In genomic region chr2:23794234-23794633, GRCh38 we compare ENCODE assay signal across 1 cellular context.
TF ChIP-seq lines count a peak whose summit lies in the region.

No MANE protein-coding gene starts in this region.

TF ChIP-seq in IMR-90, 13 proteins besides CTCF, POLR2A, EP300 and RAD21:
- TF ChIP-seq ELK1 (IDR thresholded peaks at IDR 0.05; ENCODE audit: borderline replicate concordance, low read depth, low read length): no peak
- TF ChIP-seq FOS (IDR thresholded peaks at IDR 0.05; ENCODE audit: low read depth, low read length): no peak
- TF ChIP-seq RCOR1 (IDR thresholded peaks at IDR 0.05; ENCODE audit: insufficient replicate concordance, low read length): no peak
- TF ChIP-seq NFE2L2 (IDR thresholded peaks at IDR 0.05; ENCODE audit: low read depth, low read length): no peak
- no peak for TF ChIP-seq RFX5 (IDR thresholded peaks at IDR 0.05; ENCODE audit: low read depth, low read length)
- no peak for TF ChIP-seq MAFK (IDR thresholded peaks at IDR 0.05; ENCODE audit: low read depth, low read length)
- TF ChIP-seq BHLHE40 (IDR thresholded peaks at IDR 0.05; ENCODE audit: low read depth, low read length): no peak
- TF ChIP-seq MAZ (IDR thresholded peaks at IDR 0.05; ENCODE audit: borderline replicate concordance, low read depth, low read length): no peak
- no peak for TF ChIP-seq CHD1 (IDR thresholded peaks at IDR 0.05; ENCODE audit: low read depth, low read length)
- TF ChIP-seq, protein P1, sequence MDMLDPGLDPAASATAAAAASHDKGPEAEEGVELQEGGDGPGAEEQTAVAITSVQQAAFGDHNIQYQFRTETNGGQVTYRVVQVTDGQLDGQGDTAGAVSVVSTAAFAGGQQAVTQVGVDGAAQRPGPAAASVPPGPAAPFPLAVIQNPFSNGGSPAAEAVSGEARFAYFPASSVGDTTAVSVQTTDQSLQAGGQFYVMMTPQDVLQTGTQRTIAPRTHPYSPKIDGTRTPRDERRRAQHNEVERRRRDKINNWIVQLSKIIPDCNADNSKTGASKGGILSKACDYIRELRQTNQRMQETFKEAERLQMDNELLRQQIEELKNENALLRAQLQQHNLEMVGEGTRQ (IDR thresholded peaks at IDR 0.05; ENCODE audit: low read depth, low read length): no peak
- TF ChIP-seq SMC3 (IDR thresholded peaks at IDR 0.05; ENCODE audit: low read depth, low read length): no peak
- no peak for TF ChIP-seq CEBPB (IDR thresholded peaks at IDR 0.05; ENCODE audit: low read depth, low read length)
- TF ChIP-seq MXI1 (IDR thresholded peaks at IDR 0.05; ENCODE audit: borderline replicate concordance, low read depth, low read length): no peak
